ENCODE assay signal across 2 cellular contexts in the genomic region with DNA sequence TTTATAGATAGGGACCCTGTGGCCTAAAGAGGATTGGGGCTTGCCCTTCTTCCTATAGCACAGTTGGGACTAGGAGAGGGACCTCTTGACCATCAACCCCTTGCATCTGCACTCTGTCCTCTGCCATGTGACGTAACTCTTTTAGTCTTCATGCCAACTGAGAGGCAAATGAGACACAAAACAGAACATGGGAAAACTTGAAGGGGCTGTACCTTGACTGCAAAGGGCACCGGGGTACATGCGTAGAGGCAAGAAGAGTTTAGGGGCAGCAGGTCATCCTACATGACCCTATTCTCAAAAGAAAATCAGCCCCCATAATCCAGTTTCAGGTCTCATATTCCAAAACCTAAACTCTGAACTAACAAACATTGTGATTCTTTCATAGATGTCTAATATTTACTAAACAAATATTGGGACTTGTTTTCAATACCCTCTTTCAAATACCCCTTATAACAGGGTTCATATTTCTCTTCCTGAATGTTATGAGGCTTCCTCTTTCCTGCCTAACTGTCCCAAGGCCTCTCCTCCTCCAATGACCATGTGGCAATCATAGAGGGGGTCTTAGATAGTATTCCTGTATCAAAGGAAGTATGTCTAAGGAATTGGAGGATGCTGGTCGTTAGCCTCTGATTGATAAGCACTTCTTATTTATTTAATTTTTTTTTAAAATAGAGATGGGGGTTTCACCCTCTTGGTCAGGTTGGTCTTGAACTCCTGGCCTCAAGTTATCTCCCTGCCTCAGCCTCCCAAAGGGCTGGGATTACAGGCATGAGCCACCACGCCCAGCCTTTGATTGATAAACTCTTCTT.
TF ChIP-seq lines count a peak whose summit lies in the region.

No MANE protein-coding gene starts in this region.

TF ChIP-seq in H1, 55 proteins besides CTCF, POLR2A, EP300 and RAD21:
- TF ChIP-seq SP2 (IDR thresholded peaks at IDR 0.05; ENCODE audit: low read length) (no peak), CREB1 (IDR thresholded peaks at IDR 0.05) (no peak), CHD1 (IDR thresholded peaks at IDR 0.05; ENCODE audit: low read depth, low read length) (no peak), SP1 (IDR thresholded peaks at IDR 0.05; ENCODE audit: low read depth, low read length) (no peak), GABPA (IDR thresholded peaks at IDR 0.05; ENCODE audit: borderline replicate concordance, insufficient read depth, low read length) (no peak), ASH2L (IDR thresholded peaks at IDR 0.05; ENCODE audit: low read length) (no peak), HDAC6 (IDR thresholded peaks at IDR 0.05; ENCODE audit: low read depth, low read length) (no peak)
- TF ChIP-seq, protein P1, sequence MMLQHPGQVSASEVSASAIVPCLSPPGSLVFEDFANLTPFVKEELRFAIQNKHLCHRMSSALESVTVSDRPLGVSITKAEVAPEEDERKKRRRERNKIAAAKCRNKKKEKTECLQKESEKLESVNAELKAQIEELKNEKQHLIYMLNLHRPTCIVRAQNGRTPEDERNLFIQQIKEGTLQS (IDR thresholded peaks at IDR 0.05; ENCODE audit: insufficient read depth, low read depth, low read length), result no peak

TF ChIP-seq in liver, 16 proteins besides CTCF, POLR2A, EP300 and RAD21:
- TF ChIP-seq YY1 (IDR thresholded peaks at IDR 0.05), result no peak
- peak; percentile 61 for TF ChIP-seq HNF4G (IDR thresholded peaks at IDR 0.05)
- TF ChIP-seq HNF4A (conservative IDR thresholded peaks at IDR 0.05), result peak; percentile 87 to 90
- TF ChIP-seq SP1 (IDR thresholded peaks at IDR 0.05), result peak; percentile 43
- no peak for TF ChIP-seq NR2F2 (IDR thresholded peaks at IDR 0.05)
- peak; percentile 35 to 48 for TF ChIP-seq JUND (IDR thresholded peaks at IDR 0.05)
- TF ChIP-seq ZBTB33 (IDR thresholded peaks at IDR 0.05), result peak; percentile 10
- peak; percentile 96 to 98 for TF ChIP-seq RXRA (IDR thresholded peaks at IDR 0.05)
